32 cellular contexts compared by ENCODE assay signal in the genomic region with DNA sequence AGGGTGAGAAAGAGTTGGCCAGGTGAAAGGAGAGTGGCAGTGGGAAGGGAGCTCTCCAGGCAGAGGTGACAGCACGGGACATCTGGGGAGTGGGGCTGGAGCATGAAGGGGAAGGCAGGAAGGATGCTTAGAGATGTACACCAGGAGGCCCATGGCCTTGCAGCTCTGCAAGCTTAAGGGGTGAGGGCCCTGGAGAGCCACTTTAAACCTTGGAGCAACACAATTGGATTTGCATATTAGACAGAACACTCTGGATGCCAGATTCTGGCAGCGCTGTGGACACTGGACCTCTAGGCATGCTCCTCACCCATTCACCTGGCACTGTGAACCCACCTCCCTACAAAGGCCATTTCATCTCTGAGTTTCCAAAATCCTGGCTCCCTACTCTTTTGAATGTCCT.
"Had no signal": no experiment of that assay in that cellular context is flagged by ENCODE, and none has a peak within 500 bp of the region (broad histone marks: within the 10 kb centered on the region; RNA-seq: fewer than 3 reads in every experiment).

No MANE protein-coding gene starts in this region.

- H3K36me3 Mint-ChIP-seq: activated naive CD4-positive, alpha-beta T cell treated with anti-CD3 and anti-CD28 coated beads, Interleukin-2, amount 50 U/mL, for 72 hours had no signal

- ATAC-seq: activated CD8-positive, alpha-beta T cell treated with anti-CD3 and anti-CD28 coated beads for 36 hours; activated naive CD4-positive, alpha-beta T cell treated with anti-CD3 and anti-CD28 coated beads, Interleukin-2, amount 50 U/mL, for 72 hours; activated naive CD8-positive, alpha-beta T cell treated with anti-CD3 and anti-CD28 coated beads, Interleukin-2, amount 50 U/mL, for 24 hours; activated T-cell treated with anti-CD3 and anti-CD28 coated beads, Interleukin-2, amount 50 U/mL, for 4 hours had no signal

- H3K27ac Mint-ChIP-seq: activated CD4-positive, alpha-beta T cell treated with anti-CD3 and anti-CD28 coated beads, Interleukin-2, amount 10 ng/mL, durations not matched to agents 24 days and 14 days; activated CD8-positive, alpha-beta T cell treated with anti-CD3 and anti-CD28 coated beads for 36 hours; activated naive CD4-positive, alpha-beta T cell treated with anti-CD3 and anti-CD28 coated beads for 36 hours; activated naive CD8-positive, alpha-beta T cell treated with anti-CD3 and anti-CD28 coated beads, Interleukin-2, amount 50 U/mL, for 24 hours; activated T-helper 1 cell treated with anti-CD3 and anti-CD28 coated beads, Interleukin-12 subunit alpha, Interleukin-12 subunit beta, Interleukin-2, Interleukin-4 antibody, amounts not matched to agents 30 ng/mL and 10 ng/mL and 1 ng/mL, durations not matched to agents 14 hours and 24 hours and 36 hours; T-helper 2 cell treated with Interferon-gamma antibody and Interleukin-4, amounts not matched to agents 5 μg/mL and 100 μg/mL, for 36 hours had no signal

- H3K4me3 Mint-ChIP-seq: activated CD4-positive, alpha-beta T cell treated with anti-CD3 and anti-CD28 coated beads, Interleukin-2, amount 10 ng/mL, durations not matched to agents 24 days and 14 days; activated CD8-positive, alpha-beta T cell treated with anti-CD3 and anti-CD28 coated beads for 36 hours; activated naive CD4-positive, alpha-beta T cell treated with anti-CD3 and anti-CD28 coated beads for 36 hours; activated naive CD8-positive, alpha-beta T cell treated with anti-CD3 and anti-CD28 coated beads, Interleukin-2, amount 50 U/mL, for 24 hours; activated T-cell treated with anti-CD3 and anti-CD28 coated beads, Interleukin-2, amount 50 U/mL, for 4 hours; activated T-helper 1 cell treated with anti-CD3 and anti-CD28 coated beads, Interleukin-12 subunit alpha, Interleukin-12 subunit beta, Interleukin-2, Interleukin-4 antibody, amounts not matched to agents 30 ng/mL and 10 ng/mL and 1 ng/mL, durations not matched to agents 14 hours and 24 hours and 36 hours; T-helper 2 cell treated with Interferon-gamma antibody and Interleukin-4, amounts not matched to agents 5 μg/mL and 100 μg/mL, for 36 hours had no signal

- H3K9me3 Mint-ChIP-seq: activated CD4-positive, alpha-beta T cell treated with anti-CD3 and anti-CD28 coated beads, Interleukin-2, amount 10 ng/mL, durations not matched to agents 24 days and 14 days; activated CD8-positive, alpha-beta T cell treated with anti-CD3 and anti-CD28 coated beads for 36 hours; activated naive CD4-positive, alpha-beta T cell treated with anti-CD3 and anti-CD28 coated beads for 36 hours; activated naive CD4-positive, alpha-beta T cell treated with anti-CD3 and anti-CD28 coated beads, Interleukin-2, amount 50 U/mL, for 72 hours; activated naive CD8-positive, alpha-beta T cell treated with anti-CD3 and anti-CD28 coated beads, Interleukin-2, amount 50 U/mL, for 24 hours; activated T-cell treated with anti-CD3 and anti-CD28 coated beads, Interleukin-2, amount 50 U/mL, for 4 hours; activated T-helper 1 cell treated with anti-CD3 and anti-CD28 coated beads, Interleukin-12 subunit alpha, Interleukin-12 subunit beta, Interleukin-2, Interleukin-4 antibody, amounts not matched to agents 30 ng/mL and 10 ng/mL and 1 ng/mL, durations not matched to agents 14 hours and 24 hours and 36 hours; T-helper 2 cell treated with Interferon-gamma antibody and Interleukin-4, amounts not matched to agents 5 μg/mL and 100 μg/mL, for 36 hours had no signal

- H3K27ac ChIP-seq: ascending aorta, cardiac muscle cell, PC-9, RWPE1, SJCRH30, SK-N-MC had no signal

- DNase-seq: activated CD4-positive, alpha-beta T cell treated with anti-CD3 and anti-CD28 coated beads, Interleukin-2, amount 10 ng/mL, durations not matched to agents 24 days and 14 days; activated CD4-positive, alpha-beta T cell treated with anti-CD3 and anti-CD28 coated beads, Interleukin-2, amount 50 U/mL, for 4 hours; activated CD8-positive, alpha-beta T cell treated with anti-CD3 and anti-CD28 coated beads for 36 hours; activated gamma-delta T cell treated with Interleukin-2 at 50 U/mL for 16 hours; activated naive CD4-positive, alpha-beta T cell treated with anti-CD3 and anti-CD28 coated beads for 36 hours; activated naive CD8-positive, alpha-beta T cell treated with anti-CD3 and anti-CD28 coated beads, Interleukin-2, amount 50 U/mL, for 24 hours; activated T-cell treated with anti-CD3 and anti-CD28 coated beads for 4 hours; activated T-cell treated with anti-CD3 and anti-CD28 coated beads, Interleukin-2, amount 50 U/mL, for 4 hours; Kasumi-1; KG1; MG63; NCI-H1048; NCI-H1105 treated with DMSO at 0.1 percent for 48 hours; NCI-H1436; NCI-H1694; NCI-H1930; NCI-H2081 treated with DMSO at 0.1 percent for 48 hours; NCI-H226; NCI-H446 treated with DMSO at 0.1 percent for 48 hours; NCI-H524; NCI-H748 treated with DMSO at 0.1 percent for 48 hours; NK-92 treated with Interleukin-12 subunit alpha and Interleukin-12 subunit beta, amount 100 ng/mL, for 24 hours; PC-9; Right ventricle myocardium superior; SJCRH30 had no signal
